In genomic region chr6:156840136-156840535, GRCh38 we compare ENCODE assay signal across 14 cellular contexts.
DNase-seq lines count a peak whose midpoint lies in the region; ATAC-seq, FAIRE-seq and TF ChIP-seq lines count a peak whose summit lies in the region.
"Had no signal": no experiment of that assay in that cellular context is flagged by ENCODE, and none has a peak within 500 bp of the region (broad histone marks: within the 10 kb centered on the region; RNA-seq: fewer than 3 reads in every experiment).

No MANE protein-coding gene starts in this region.

- peaks cover 97% of the 10 kb centered on the region for H3K79me2 ChIP-seq in astrocyte (ENCODE audit: insufficient read depth, low read length)

- H4K20me1 ChIP-seq in astrocyte (ENCODE audit: insufficient read depth, low read length): peaks cover 71% of the 10 kb centered on the region

- no peaks in the 10 kb centered on the region for H3K27me3 ChIP-seq in astrocyte (ENCODE audit: insufficient read depth, low read length)
- H3K27me3 ChIP-seq: stomach had no signal

- peak overlapping the region; percentile 71 for H3K4me2 ChIP-seq in astrocyte (ENCODE audit: low read length)

- H3K9me3 ChIP-seq in astrocyte (ENCODE audit: insufficient read depth, low read depth, low read length): no peaks in the 10 kb centered on the region
- H3K9me3 ChIP-seq: stomach had no signal

- peaks cover 47 to 60% (median 55%) of the 10 kb centered on the region in 3 donors for H3K4me1 Mint-ChIP-seq in IgD-negative memory B cell
- peaks cover 34% of the 10 kb centered on the region for H3K4me1 Mint-ChIP-seq in astrocyte (ENCODE audit: low read depth, unreplicated experiment)
- H3K4me1 Mint-ChIP-seq in stimulated activated memory B cell treated with anti-CD40 and anti-IgM and Interleukin-4, amounts not matched to agents 10 μg/mL and 1 μg/mL and 100 μg/mL, for 72 hours: peaks cover 62% of the 10 kb centered on the region

- H3K27me3 Mint-ChIP-seq in IgD-negative memory B cell (no peaks in the 10 kb centered on the region), astrocyte (ENCODE audit: low read depth, unreplicated experiment) (no peaks in the 10 kb centered on the region)
- no peaks in the 10 kb centered on the region for H3K27me3 Mint-ChIP-seq in stimulated activated memory B cell treated with anti-CD40 and anti-IgM and Interleukin-4, amounts not matched to agents 10 μg/mL and 1 μg/mL and 100 μg/mL, for 72 hours

- ATAC-seq in left lobe of liver: peak; percentile 30
- ATAC-seq in stimulated activated memory B cell treated with anti-CD40 and anti-IgM and Interleukin-4, amounts not matched to agents 10 μg/mL and 1 μg/mL and 100 μg/mL, for 72 hours: no peak
- no peak for ATAC-seq in GM18867 (IDR thresholded peaks at IDR 0.05; ENCODE audit: unreplicated experiment)

- no peak overlapping the region for H2AFZ ChIP-seq in astrocyte (ENCODE audit: low read depth, low read length)

- no peak for TF ChIP-seq CTCF in astrocyte (IDR thresholded peaks at IDR 0.05; ENCODE audit: insufficient read depth, low read depth, low read length)

- H3K36me3 ChIP-seq in astrocyte (ENCODE audit: insufficient read depth, low read length): no peaks in the 10 kb centered on the region

- H3K27ac ChIP-seq in astrocyte (ENCODE audit: low read depth, low read length): peak overlapping the region; percentile 80

- DNase-seq in astrocyte (ENCODE audit: low read depth) (no peak), left lobe of liver (ENCODE audit: low spot score) (no peak), Ammon's horn (ENCODE audit: low spot score) (no peak)
- no peak for DNase-seq in activated effector memory CD4-positive, alpha-beta T cell treated with anti-CD3 and anti-CD28 coated beads, Interleukin-2, amount 50 U/mL, for 16 hours
- DNase-seq: activated T-cell treated with anti-CD3 and anti-CD28 coated beads, Interleukin-2, amount 50 U/mL, for 48 hours; foreskin fibroblast; NCI-H1105; NCI-H510A; stimulated activated CD4-positive, alpha-beta T cell treated with anti-CD3 and anti-CD28 coated beads, Interleukin-4, amount 100 ng/mL, for 1 hour; stomach had no signal

- H3K27ac Mint-ChIP-seq in IgD-negative memory B cell: peak overlapping the region in 2 of 3 donors; percentile 36 to 69
- H3K27ac Mint-ChIP-seq in astrocyte (ENCODE audit: unreplicated experiment): no peak overlapping the region
- peak overlapping the region; percentile 72 for H3K27ac Mint-ChIP-seq in stimulated activated memory B cell treated with anti-CD40 and anti-IgM and Interleukin-4, amounts not matched to agents 10 μg/mL and 1 μg/mL and 100 μg/mL, for 72 hours

- H3K9me3 Mint-ChIP-seq in IgD-negative memory B cell (no peaks in the 10 kb centered on the region), astrocyte (ENCODE audit: unreplicated experiment) (no peaks in the 10 kb centered on the region)
- H3K9me3 Mint-ChIP-seq in stimulated activated memory B cell treated with anti-CD40 and anti-IgM and Interleukin-4, amounts not matched to agents 10 μg/mL and 1 μg/mL and 100 μg/mL, for 72 hours: no peaks in the 10 kb centered on the region

- H3K9ac ChIP-seq in astrocyte (ENCODE audit: low read length): peak overlapping the region; percentile 63

- FAIRE-seq in astrocyte (lab: Jason Lieb, UNC): no peak
- FAIRE-seq: colon had no signal

- H3K4me3 Mint-ChIP-seq in IgD-negative memory B cell (peak overlapping the region in 2 of 4 donors; percentile 35 to 81), astrocyte (ENCODE audit: unreplicated experiment) (peak overlapping the region; percentile 40)
- H3K4me3 Mint-ChIP-seq in stimulated activated memory B cell treated with anti-CD40 and anti-IgM and Interleukin-4, amounts not matched to agents 10 μg/mL and 1 μg/mL and 100 μg/mL, for 72 hours: no peak overlapping the region

- peaks cover 17% of the 10 kb centered on the region for H3K4me1 ChIP-seq in astrocyte (ENCODE audit: insufficient read depth, low read length)

- peak overlapping the region; percentile 14 for H3K4me3 ChIP-seq in astrocyte (ENCODE audit: insufficient read depth, low read depth, low read length)
- H3K4me3 ChIP-seq: stomach had no signal

- H3K36me3 Mint-ChIP-seq in IgD-negative memory B cell (no peaks in the 10 kb centered on the region), astrocyte (ENCODE audit: low read depth, unreplicated experiment) (peaks cover 2% of the 10 kb centered on the region)
- H3K36me3 Mint-ChIP-seq in stimulated activated memory B cell treated with anti-CD40 and anti-IgM and Interleukin-4, amounts not matched to agents 10 μg/mL and 1 μg/mL and 100 μg/mL, for 72 hours: peaks cover 31% of the 10 kb centered on the region
